ENCODE assay signal across 2 cellular contexts in the genomic region with DNA sequence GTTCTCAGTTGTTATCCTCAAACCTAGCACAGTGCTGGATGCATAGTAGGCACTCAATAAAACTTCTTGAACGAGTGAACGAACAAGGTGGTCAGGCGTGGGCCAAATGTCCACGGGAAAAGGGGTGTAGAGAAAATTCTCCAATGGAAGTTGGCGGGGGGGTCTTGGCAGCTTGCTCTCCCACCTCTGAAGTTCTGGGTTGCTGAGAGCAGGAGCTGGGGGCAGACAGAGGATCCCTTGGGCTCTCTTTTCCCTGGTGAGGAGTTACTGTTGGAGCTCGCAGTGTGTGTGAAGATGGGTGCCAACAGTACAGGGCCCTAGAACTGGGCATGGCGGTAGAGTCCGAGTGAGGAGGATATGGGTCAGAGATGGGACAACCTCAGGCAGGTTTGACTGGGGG.
TF ChIP-seq lines count a peak whose summit lies in the region.

No MANE protein-coding gene starts in this region.

TF ChIP-seq in GM12891, 5 proteins besides CTCF, POLR2A, EP300 and RAD21:
- TF ChIP-seq SPI1 (IDR thresholded peaks at IDR 0.05; ENCODE audit: low read depth, low read length) (no peak), TAF1 (IDR thresholded peaks at IDR 0.05; ENCODE audit: low read depth, low read length) (no peak), POU2F2 (IDR thresholded peaks at IDR 0.05; ENCODE audit: low read depth, low read length) (no peak), POLR2AphosphoS5 (IDR thresholded peaks at IDR 0.05; ENCODE audit: low read depth, low read length) (no peak), PAX5 (IDR thresholded peaks at IDR 0.05; ENCODE audit: insufficient read depth, low read length, severe bottlenecking) (no peak)

TF ChIP-seq in H1, 55 proteins besides CTCF, POLR2A, EP300 and RAD21:
- TF ChIP-seq SRF (IDR thresholded peaks at IDR 0.05; ENCODE audit: low read depth, low read length) (no peak), EZH2 (IDR thresholded peaks at IDR 0.05; ENCODE audit: low read depth, low read length, severe bottlenecking) (peak; percentile 68)
